Comparison of ENCODE assay signal across 24 cellular contexts in genomic region chr5:44727100-44727499, GRCh38.
"Had no signal": no experiment of that assay in that cellular context is flagged by ENCODE, and none has a peak within 500 bp of the region (broad histone marks: within the 10 kb centered on the region; RNA-seq: fewer than 3 reads in every experiment).

No MANE protein-coding gene starts in this region.

- H3K27ac ChIP-seq: SJSA1 had no signal

- H3K36me3 Mint-ChIP-seq: activated CD8-positive, alpha-beta memory T cell treated with anti-CD3 and anti-CD28 coated beads, Interleukin-2, amount 10 ng/mL, durations not matched to agents 7 days and 5 days; activated naive CD4-positive, alpha-beta T cell treated with anti-CD3 and anti-CD28 coated beads, Interleukin-2, amount 50 U/mL, for 72 hours; brain; IgD-negative memory B cell had no signal

- H3K27ac Mint-ChIP-seq: activated CD4-positive, alpha-beta T cell treated with anti-CD3 and anti-CD28 coated beads, Interleukin-2, amount 10 ng/mL, durations not matched to agents 24 days and 14 days; activated CD8-positive, alpha-beta memory T cell treated with anti-CD3 and anti-CD28 coated beads, Interleukin-2, amount 10 ng/mL, durations not matched to agents 7 days and 5 days; activated naive CD4-positive, alpha-beta T cell treated with anti-CD3 and anti-CD28 coated beads, Interleukin-2, amount 50 U/mL, for 72 hours; activated naive CD8-positive, alpha-beta T cell treated with anti-CD3 and anti-CD28 coated beads, Interleukin-2, amount 50 U/mL, for 24 hours; activated T-cell treated with anti-CD3 and anti-CD28 coated beads, Interleukin-2, amount 50 U/mL, for 24 hours; brain; IgD-negative memory B cell had no signal

- H3K9me3 Mint-ChIP-seq: activated CD4-positive, alpha-beta T cell treated with anti-CD3 and anti-CD28 coated beads, Interleukin-2, amount 10 ng/mL, durations not matched to agents 24 days and 14 days; activated naive CD4-positive, alpha-beta T cell treated with anti-CD3 and anti-CD28 coated beads, Interleukin-2, amount 50 U/mL, for 72 hours; activated naive CD8-positive, alpha-beta T cell treated with anti-CD3 and anti-CD28 coated beads, Interleukin-2, amount 50 U/mL, for 24 hours; IgD-negative memory B cell had no signal

- H3K4me1 ChIP-seq: SJSA1 had no signal

- H3K4me1 Mint-ChIP-seq: activated CD4-positive, alpha-beta T cell treated with anti-CD3 and anti-CD28 coated beads, Interleukin-2, amount 10 ng/mL, durations not matched to agents 24 days and 14 days; activated CD8-positive, alpha-beta memory T cell treated with anti-CD3 and anti-CD28 coated beads, Interleukin-2, amount 10 ng/mL, durations not matched to agents 7 days and 5 days; activated naive CD8-positive, alpha-beta T cell treated with anti-CD3 and anti-CD28 coated beads, Interleukin-2, amount 50 U/mL, for 24 hours; IgD-negative memory B cell had no signal

- H3K4me3 Mint-ChIP-seq: activated CD4-positive, alpha-beta T cell treated with anti-CD3 and anti-CD28 coated beads, Interleukin-2, amount 10 ng/mL, durations not matched to agents 24 days and 14 days; activated CD8-positive, alpha-beta memory T cell treated with anti-CD3 and anti-CD28 coated beads, Interleukin-2, amount 10 ng/mL, durations not matched to agents 7 days and 5 days; activated naive CD8-positive, alpha-beta T cell treated with anti-CD3 and anti-CD28 coated beads, Interleukin-2, amount 50 U/mL, for 24 hours; activated T-cell treated with anti-CD3 and anti-CD28 coated beads, Interleukin-2, amount 50 U/mL, for 24 hours; brain; IgD-negative memory B cell had no signal

- H3K27me3 ChIP-seq: SJSA1 had no signal

- H3K36me3 ChIP-seq: SJSA1 had no signal

- H3K27me3 Mint-ChIP-seq: activated CD4-positive, alpha-beta T cell treated with anti-CD3 and anti-CD28 coated beads, Interleukin-2, amount 10 ng/mL, durations not matched to agents 24 days and 14 days; activated CD8-positive, alpha-beta memory T cell treated with anti-CD3 and anti-CD28 coated beads, Interleukin-2, amount 10 ng/mL, durations not matched to agents 7 days and 5 days; activated naive CD8-positive, alpha-beta T cell treated with anti-CD3 and anti-CD28 coated beads, Interleukin-2, amount 50 U/mL, for 24 hours; activated T-cell treated with anti-CD3 and anti-CD28 coated beads, Interleukin-2, amount 50 U/mL, for 24 hours; brain; IgD-negative memory B cell had no signal

- H3K4me3 ChIP-seq: SJSA1 had no signal

- DNase-seq: activated CD4-positive, alpha-beta T cell treated with anti-CD3 and anti-CD28 coated beads for 1 hour; activated CD4-positive, alpha-beta T cell treated with anti-CD3 and anti-CD28 coated beads, Interleukin-2, amount 10 ng/mL, durations not matched to agents 24 days and 14 days; activated CD4-positive, alpha-beta T cell treated with anti-CD3 and anti-CD28 coated beads, Interleukin-2, amount 50 U/mL, for 48 hours; activated CD8-positive, alpha-beta memory T cell treated with anti-CD3 and anti-CD28 coated beads, Interleukin-2, amount 10 ng/mL, durations not matched to agents 7 days and 5 days; activated effector memory CD4-positive, alpha-beta T cell treated with anti-CD3 and anti-CD28 coated beads, Interleukin-2, amount 50 U/mL, for 16 hours; activated naive CD4-positive, alpha-beta T cell treated with Interleukin-2 at 50 U/mL for 16 hours; activated naive CD8-positive, alpha-beta T cell treated with anti-CD3 and anti-CD28 coated beads, Interleukin-2, amount 50 U/mL, for 24 hours; activated T-cell treated with anti-CD3 and anti-CD28 coated beads, Interleukin-2, amount 50 U/mL, for 24 hours; amniotic stem cell; KG1; NCI-H1048; NCI-H1417; NCI-H1930; NCI-H345; NCI-H510A; NCI-H526 treated with DMSO at 0.1 percent for 48 hours; PC-3; SHP77; SW 1271 had no signal

- ATAC-seq: activated CD8-positive, alpha-beta memory T cell treated with anti-CD3 and anti-CD28 coated beads, Interleukin-2, amount 10 ng/mL, durations not matched to agents 7 days and 5 days; activated naive CD4-positive, alpha-beta T cell treated with anti-CD3 and anti-CD28 coated beads, Interleukin-2, amount 50 U/mL, for 72 hours; activated naive CD8-positive, alpha-beta T cell treated with anti-CD3 and anti-CD28 coated beads, Interleukin-2, amount 50 U/mL, for 24 hours; PC-3; SK-N-SH treated with all-trans-retinoic acid at 6 μM for 48 hours had no signal
